In the genomic region with DNA sequence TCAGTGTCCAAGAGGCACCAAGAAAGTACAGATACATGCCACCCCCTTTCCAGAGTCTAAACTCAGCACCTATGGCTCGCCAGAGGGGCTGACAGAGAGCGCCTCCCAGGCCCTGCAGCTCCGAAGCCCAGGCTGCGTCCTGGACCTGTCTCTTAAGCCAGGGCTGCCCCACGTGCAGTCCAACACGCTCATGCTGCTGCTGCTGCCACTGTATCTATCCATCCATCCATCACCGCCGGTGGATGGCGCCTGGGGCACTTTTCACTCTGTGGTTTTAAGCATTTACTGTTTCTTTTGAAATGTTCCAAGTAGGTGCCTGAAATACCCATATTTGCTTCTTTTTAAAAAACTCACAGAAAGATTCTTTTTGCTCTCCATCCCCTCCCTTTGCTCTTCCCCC, we compare ENCODE assay signal across 21 cellular contexts. TPM values are rescaled to one million over a fixed set of nuclear protein-coding genes. Genes with fewer than 3 reads are reported as not detected.
DNase-seq lines count a peak whose midpoint lies in the region; FAIRE-seq and TF ChIP-seq lines count a peak whose summit lies in the region.
"Had no signal": no experiment of that assay in that cellular context is flagged by ENCODE, and none has a peak within 500 bp of the region (broad histone marks: within the 10 kb centered on the region; RNA-seq: fewer than 3 reads in every experiment).

No MANE protein-coding gene starts in this region.

- H3K4ac ChIP-seq in neuronal stem cell (ENCODE audit: low read length): no peak overlapping the region

- H2BK12ac ChIP-seq in neuronal stem cell (ENCODE audit: low read length): no peak overlapping the region

- H3K4me2 ChIP-seq in neuronal stem cell (ENCODE audit: insufficient read depth, low read length, poor library complexity, severe bottlenecking): no peak overlapping the region

- no peak overlapping the region for H3K14ac ChIP-seq in neuronal stem cell (ENCODE audit: low read length)

- peaks cover 5% of the 10 kb centered on the region for H3K79me1 ChIP-seq in neuronal stem cell (ENCODE audit: low read depth, low read length)

- H3K18ac ChIP-seq in neuronal stem cell (ENCODE audit: low read length): peak overlapping the region; percentile 20

- H3K36me3 ChIP-seq in SK-N-MC (ENCODE audit: insufficient read depth, low read length) (no peaks in the 10 kb centered on the region), neuronal stem cell (replicated peaks in 1 of 2; ENCODE audit: control insufficient read depth in 2 of 2, insufficient read depth in 2 of 2, low read length in 2 of 2) (no peaks in the 10 kb centered on the region)
- H3K36me3 ChIP-seq: left ventricle myocardium inferior, neutrophil had no signal

- H3K27me3 ChIP-seq in neuronal stem cell (ENCODE audit: control insufficient read depth in 3 of 3, insufficient read depth in 3 of 3, low read depth in 1 of 3, low read length in 3 of 3): no peaks in the 10 kb centered on the region

- H2BK120ac ChIP-seq in neuronal stem cell (ENCODE audit: low read depth, low read length): no peak overlapping the region

- WGBS in neuronal stem cell (ENCODE audit: extremely low coverage in 2 of 2, insufficient read length in 2 of 2, insufficient replicate concordance in 1 of 2), 2 donors: no CpG with 5 or more reads among the region's 9 CpGs

- no peak overlapping the region for H4K91ac ChIP-seq in neuronal stem cell (ENCODE audit: low read depth, low read length, poor library complexity)

- H2BK15ac ChIP-seq in neuronal stem cell (ENCODE audit: low read length): no peak overlapping the region

- peaks cover 26 to 38% of the 10 kb centered on the region in 2 donors for H3K4me1 ChIP-seq in neuronal stem cell (ENCODE audit: control insufficient read depth in 2 of 2, insufficient read depth in 1 of 2, low read depth in 1 of 2, low read length in 2 of 2)

- no peak for FAIRE-seq in GM12891 (lab: Jason Lieb, UNC)

- H3K9me3 ChIP-seq in SK-N-MC (ENCODE audit: low read depth, low read length) (no peaks in the 10 kb centered on the region), neuronal stem cell (replicated peaks in 1 of 2; ENCODE audit: control insufficient read depth in 2 of 2, insufficient read depth in 1 of 2, low read depth in 1 of 2, low read length in 2 of 2) (no peaks in the 10 kb centered on the region)
- H3K9me3 ChIP-seq: left ventricle myocardium inferior, neutrophil had no signal

- peak overlapping the region; percentile 31; the same call in 1 of the 2 replicates for H3K4me3 ChIP-seq in SK-N-MC
- no peak overlapping the region for H3K4me3 ChIP-seq in neuronal stem cell (ENCODE audit: low read length in 2 of 2)
- H3K4me3 ChIP-seq: left ventricle myocardium inferior had no signal

- H3K9ac ChIP-seq in SK-N-MC (ENCODE audit: insufficient read length) (no peak overlapping the region), neuronal stem cell (ENCODE audit: low read depth, low read length, poor library complexity) (no peak overlapping the region)

- DNase-seq in NCI-H146 (lab: John Stamatoyannopoulos, UW) (peak; percentile 6), NCI-H146 treated with DMSO at 0.1 percent for 48 hours (lab: John Stamatoyannopoulos, UW; ENCODE audit: unreplicated experiment) (no peak), MV-4-11 (lab: John Stamatoyannopoulos, UW) (peak; percentile 15), SK-N-MC (ENCODE audit: low read depth, low spot score) (no peak), neuronal stem cell (ENCODE audit: low spot score) (no peak), globus pallidus (ENCODE audit: low spot score) (no peak), occipital lobe (lab: John Stamatoyannopoulos, UW) (no peak), GM12891 (ENCODE audit: insufficient read length, low spot score) (no peak)
- DNase-seq: 8988T; activated CD4-positive, alpha-beta memory T cell treated with anti-CD3 and anti-CD28 coated beads for 36 hours; activated naive CD4-positive, alpha-beta T cell treated with anti-CD3 and anti-CD28 coated beads for 36 hours; activated T-cell treated with anti-CD3 and anti-CD28 coated beads for 4 hours; aorta; C1 segment of cervical spinal cord; effector memory CD8-positive, alpha-beta T cell; glutamatergic neuron; left ventricle myocardium inferior; NCI-H1417; NK-92 treated with Interleukin-12 subunit alpha and Interleukin-12 subunit beta, amount 100 ng/mL, for 24 hours; stimulated activated CD4-positive, alpha-beta T cell treated with anti-CD3 and anti-CD28 coated beads, Interleukin-4, amount 100 ng/mL, for 24 hours had no signal

- peak overlapping the region; percentile 27; the same call in 1 of the 2 replicates for H3K27ac ChIP-seq in SK-N-MC
- no peak overlapping the region for H3K27ac ChIP-seq in neuronal stem cell (replicated peaks; ENCODE audit: low read length)
- H3K27ac ChIP-seq: left ventricle myocardium inferior, neutrophil had no signal

- peak overlapping the region; percentile 2 for H3K23ac ChIP-seq in neuronal stem cell (ENCODE audit: low read depth, low read length, poor library complexity)

- no peak overlapping the region for H4K8ac ChIP-seq in neuronal stem cell (ENCODE audit: low read depth, low read length)

- H2AK5ac ChIP-seq in neuronal stem cell (ENCODE audit: low read depth, low read length): peak overlapping the region; percentile 91

- no peak for TF ChIP-seq POLR2A in GM12891 (IDR thresholded peaks at IDR 0.05; ENCODE audit: low read depth, low read length)

- no peak overlapping the region for H2BK5ac ChIP-seq in neuronal stem cell (ENCODE audit: low read length)

- no peak overlapping the region for H2AFZ ChIP-seq in neuronal stem cell (ENCODE audit: low read length)

TF ChIP-seq in GM12891, 5 proteins besides CTCF, POLR2A, EP300 and RAD21:
- TF ChIP-seq TAF1 (IDR thresholded peaks at IDR 0.05; ENCODE audit: low read depth, low read length) (no peak), POU2F2 (IDR thresholded peaks at IDR 0.05; ENCODE audit: low read depth, low read length) (no peak), PAX5 (IDR thresholded peaks at IDR 0.05; ENCODE audit: insufficient read depth, low read length, severe bottlenecking) (no peak), SPI1 (IDR thresholded peaks at IDR 0.05; ENCODE audit: low read depth, low read length) (no peak), POLR2AphosphoS5 (IDR thresholded peaks at IDR 0.05; ENCODE audit: low read depth, low read length) (no peak)

RNA-seq across cellular contexts. Expression of gene MACROD1, which starts 41.8 kb away (rescaled TPM):
- polyA plus RNA-seq in neuronal stem cell (2013, experiment 1 of 2): 20.5 TPM
- 20.6 TPM for polyA plus RNA-seq in neuronal stem cell (2013, experiment 2 of 2)
- total RNA-seq in occipital lobe: 16.2 TPM
- 3.0 TPM for polyA plus RNA-seq in GM12891 (2012; ENCODE audit: low read depth, missing spikeins)

Comparison
In these comparisons a context has a peak if more than half of its experiments do, and no peak if none do; other contexts are left out.
1. DNase-seq: peak in NCI-H146 (single experiment) and MV-4-11 (single experiment); none in NCI-H146 treated with DMSO at 0.1 percent for 48 hours (single experiment), SK-N-MC (single experiment), neuronal stem cell (single experiment), globus pallidus (single experiment), occipital lobe (single experiment) and GM12891 (single experiment).